ENCODE assay signal across 30 cellular contexts in the genomic region with DNA sequence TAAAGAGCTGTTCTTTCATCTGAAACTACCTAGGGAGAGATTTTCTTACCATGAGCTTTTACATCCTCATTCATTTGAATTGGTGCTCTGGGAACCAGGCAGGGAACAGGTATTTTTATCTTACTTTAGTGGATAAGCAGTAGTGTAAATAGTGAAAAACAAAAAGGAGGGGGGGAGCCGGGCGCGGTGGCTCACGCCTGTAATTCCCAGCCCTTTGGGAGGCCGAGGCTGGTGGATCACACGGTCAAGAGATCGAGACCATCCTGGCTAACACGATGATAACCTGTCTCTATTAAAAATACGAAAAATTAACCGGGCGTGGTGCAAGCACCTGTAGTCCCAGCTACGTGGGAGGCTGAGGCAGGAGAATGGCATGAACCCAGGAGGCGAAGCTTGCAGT. TPM values are rescaled to one million over a fixed set of nuclear protein-coding genes. Genes with fewer than 3 reads are reported as not detected.
DNase-seq lines count a peak whose midpoint lies in the region; ATAC-seq and TF ChIP-seq lines count a peak whose summit lies in the region.
"Had no signal": no experiment of that assay in that cellular context is flagged by ENCODE, and none has a peak within 500 bp of the region (broad histone marks: within the 10 kb centered on the region; RNA-seq: fewer than 3 reads in every experiment).

No MANE protein-coding gene starts in this region.

- no peaks in the 10 kb centered on the region for H4K20me1 ChIP-seq in Loucy (ENCODE audit: insufficient read depth, low read length, poor library complexity, severe bottlenecking)

- H3K79me2 ChIP-seq in Loucy (ENCODE audit: insufficient read depth, low read length), result no peaks in the 10 kb centered on the region

- H3K9me3 ChIP-seq in Loucy (ENCODE audit: insufficient read depth, low read depth, low read length) (no peaks in the 10 kb centered on the region), vagina (no peaks in the 10 kb centered on the region)
- H3K9me3 ChIP-seq: SJSA1 had no signal

- TF ChIP-seq POLR2A in vagina (IDR thresholded peaks at IDR 0.05), result no peak

- H3K4me1 Mint-ChIP-seq in dendritic cell treated with granulocyte-macrophage colony-stimulating factor and Interleukin-4, amounts not matched to agents 40 ng/mL and 50 ng/mL, for 4 days (ENCODE audit: low read depth), result peaks cover 36% of the 10 kb centered on the region
- H3K4me1 Mint-ChIP-seq in mesothelial cell of epicardium, result peaks cover 64% of the 10 kb centered on the region
- peaks cover 44% of the 10 kb centered on the region for H3K4me1 Mint-ChIP-seq in type B pancreatic cell (ENCODE audit: unreplicated experiment)

- H2AFZ ChIP-seq in Loucy (ENCODE audit: low read length), result no peak overlapping the region
- H2AFZ ChIP-seq: PC-9 had no signal

- peaks cover 84% of the 10 kb centered on the region for H3K27me3 Mint-ChIP-seq in dendritic cell treated with granulocyte-macrophage colony-stimulating factor and Interleukin-4, amounts not matched to agents 40 ng/mL and 50 ng/mL, for 4 days
- H3K27me3 Mint-ChIP-seq in mesothelial cell of epicardium (ENCODE audit: low read depth), result no peaks in the 10 kb centered on the region
- peaks cover 10% of the 10 kb centered on the region for H3K27me3 Mint-ChIP-seq in type B pancreatic cell

- H3K4me1 ChIP-seq in Loucy (ENCODE audit: insufficient read depth, low read length, poor library complexity, severe bottlenecking), result peaks cover 56% of the 10 kb centered on the region
- peaks cover 12% of the 10 kb centered on the region for H3K4me1 ChIP-seq in vagina

- DNase-seq in mesothelial cell of epicardium (ENCODE audit: low spot score in 2 of 2, unreplicated experiment in 2 of 2) (no peak), type B pancreatic cell (ENCODE audit: extremely low spot score, unreplicated experiment) (no peak), CD1c-positive myeloid dendritic cell (ENCODE audit: extremely low spot score) (no peak), vagina (ENCODE audit: extremely low spot score in 2 of 2) (no peak)
- DNase-seq: CD8-positive, alpha-beta memory T cell; DMS 273 treated with DMSO at 0.1 percent for 48 hours; DMS79; EL; GDM1; IMR-90; NCI-H1092; NCI-H1417 treated with DMSO at 0.1 percent for 48 hours; NCI-H1694 treated with DMSO at 0.1 percent for 48 hours; NCI-H2081; NCI-H2227 treated with DMSO at 0.1 percent for 48 hours; NCI-H526 treated with DMSO at 0.1 percent for 48 hours; PC-9; Right ventricle myocardium superior; RPMI8226 had no signal

- no peaks in the 10 kb centered on the region for H3K36me3 ChIP-seq in Loucy (ENCODE audit: insufficient read depth, low read length)
- no peaks in the 10 kb centered on the region for H3K36me3 ChIP-seq in vagina
- H3K36me3 ChIP-seq: SJSA1 had no signal

- no peak overlapping the region for H3K27ac ChIP-seq in vagina
- H3K27ac ChIP-seq: C4-2B, KMS-11, PC-9, SJSA1 had no signal

- H3K9ac ChIP-seq in Loucy (ENCODE audit: low read depth, low read length, poor library complexity, severe bottlenecking), result peak overlapping the region; percentile 33
- H3K9ac ChIP-seq: KMS-11 had no signal

- no peak overlapping the region for H3K4me3 ChIP-seq in Loucy (ENCODE audit: low read length, poor library complexity, severe bottlenecking)
- H3K4me3 ChIP-seq in vagina, result no peak overlapping the region
- H3K4me3 ChIP-seq: GM12878, PC-9, SJSA1 had no signal

- no peak overlapping the region for H3K4me3 Mint-ChIP-seq in dendritic cell treated with granulocyte-macrophage colony-stimulating factor and Interleukin-4, amounts not matched to agents 40 ng/mL and 50 ng/mL, for 4 days
- no peak overlapping the region for H3K4me3 Mint-ChIP-seq in mesothelial cell of epicardium
- peak overlapping the region; percentile 11 for H3K4me3 Mint-ChIP-seq in type B pancreatic cell
- H3K4me3 Mint-ChIP-seq: B cell; CD8-positive, alpha-beta memory T cell had no signal

- intact Hi-C loops in dendritic cell treated with granulocyte-macrophage colony-stimulating factor and Interleukin-4, amounts not matched to agents 40 ng/mL and 50 ng/mL, for 4 days (cut with micrococcal nuclease), result loop anchor here (10.0 kb wide), 1 partner anchor 55 kb away; a partner anchor contains a TSS
- intact Hi-C loops in vagina (cut with DNase I), result no loop called here

- H3K27me3 ChIP-seq in Loucy (ENCODE audit: insufficient read depth, low read length, poor library complexity, severe bottlenecking) (no peaks in the 10 kb centered on the region), vagina (no peaks in the 10 kb centered on the region)
- H3K27me3 ChIP-seq: SJSA1 had no signal

- H3F3A ChIP-seq in Loucy (ENCODE audit: low read depth), result peaks cover 6% of the 10 kb centered on the region; the same call in 1 of the 2 replicates

- no peak overlapping the region for H3K4me2 ChIP-seq in Loucy (ENCODE audit: low read depth, low read length, poor library complexity, severe bottlenecking)
- H3K4me2 ChIP-seq: KMS-11, PC-9 had no signal

- TF ChIP-seq CTCF in Loucy (conservative IDR thresholded peaks at IDR 0.05; ENCODE audit: low read length), result no peak
- no peak for TF ChIP-seq CTCF in mesothelial cell of epicardium (IDR thresholded peaks at IDR 0.05; ENCODE audit: unreplicated experiment)
- TF ChIP-seq CTCF in type B pancreatic cell (conservative IDR thresholded peaks at IDR 0.05), result no peak
- no peak for TF ChIP-seq CTCF in vagina (IDR thresholded peaks at IDR 0.05)

- no peaks in the 10 kb centered on the region for H3K36me3 Mint-ChIP-seq in dendritic cell treated with granulocyte-macrophage colony-stimulating factor and Interleukin-4, amounts not matched to agents 40 ng/mL and 50 ng/mL, for 4 days (ENCODE audit: low read depth)
- H3K36me3 Mint-ChIP-seq in mesothelial cell of epicardium (no peaks in the 10 kb centered on the region), type B pancreatic cell (no peaks in the 10 kb centered on the region)

- H3K9me2 ChIP-seq in Loucy (replicated peaks; ENCODE audit: low read depth, low read length), result no peaks in the 10 kb centered on the region

- H3K9me3 Mint-ChIP-seq in dendritic cell treated with granulocyte-macrophage colony-stimulating factor and Interleukin-4, amounts not matched to agents 40 ng/mL and 50 ng/mL, for 4 days, result no peaks in the 10 kb centered on the region
- H3K9me3 Mint-ChIP-seq in mesothelial cell of epicardium, result no peaks in the 10 kb centered on the region
- H3K9me3 Mint-ChIP-seq in type B pancreatic cell, result no peaks in the 10 kb centered on the region
- H3K9me3 Mint-ChIP-seq: CD8-positive, alpha-beta memory T cell had no signal

- no peak for ATAC-seq in HG02884 (IDR thresholded peaks at IDR 0.05; ENCODE audit: unreplicated experiment)
- ATAC-seq: GM12878 had no signal

- H3K27ac Mint-ChIP-seq in dendritic cell treated with granulocyte-macrophage colony-stimulating factor and Interleukin-4, amounts not matched to agents 40 ng/mL and 50 ng/mL, for 4 days, result peak overlapping the region; percentile 68
- H3K27ac Mint-ChIP-seq in mesothelial cell of epicardium (peak overlapping the region; percentile 89), type B pancreatic cell (peak overlapping the region; percentile 45)
- H3K27ac Mint-ChIP-seq: B cell had no signal

RNA-seq across cellular contexts. Expression of a gene that starts 41.0 kb away (rescaled TPM):
- total RNA-seq in mesothelial cell of epicardium (0.24 to 0.43 TPM (median 0.25 TPM) in 3 replicates), type B pancreatic cell (ENCODE audit: low replicate concordance) (0.29 and 0.79 TPM in 2 replicates), vagina (not detected)
- total RNA-seq: A673; B cell; CD8-positive, alpha-beta memory T cell; GM12878; H4; IMR-90; NCI-H460; PC-9; Right ventricle myocardium superior; SJSA1 had no signal

RNA-seq across cellular contexts. Expression of a gene that starts 55.1 kb away (rescaled TPM):
- 46.6 to 47.2 TPM (median 46.7 TPM) in 3 replicates for total RNA-seq in mesothelial cell of epicardium
- 35.6 and 36.5 TPM in 2 replicates for total RNA-seq in type B pancreatic cell (ENCODE audit: low replicate concordance)
- total RNA-seq in vagina, result 14.2 TPM
- total RNA-seq: NCI-H460 had no signal

RNA-seq across cellular contexts. Expression of a gene that starts 59.8 kb away (rescaled TPM):
- 3.4 to 4.3 TPM (median 3.4 TPM) in 3 replicates for total RNA-seq in mesothelial cell of epicardium
- total RNA-seq in type B pancreatic cell (ENCODE audit: low replicate concordance), result 0.43 and 0.79 TPM in 2 replicates
- total RNA-seq in vagina, result 5.6 TPM
- total RNA-seq: A673, H4, IMR-90 had no signal
